In genomic region chr15:43826508-43827286, GRCh38 we compare ENCODE assay signal across 8 cellular contexts. TPM values are rescaled to one million over a fixed set of nuclear protein-coding genes. Genes with fewer than 3 reads are reported as not detected.
DNase-seq lines count a peak whose midpoint lies in the region.

WDR76 (plus strand) TSS chr15:43827002; CDS start chr15:43827033, 31 bp downstream.

- DNase-seq in Ammon's horn (ENCODE audit: low spot score) (peak; percentile 69), GM19240 (ENCODE audit: insufficient read length, low spot score) (peak; percentile 46), HPDE6-E6E7 (ENCODE audit: extremely low spot score) (peak; percentile 83), NCI-H82 (lab: John Stamatoyannopoulos, UW) (peak; percentile 99), dermis blood vessel endothelial cell (peak; percentile 86), left kidney (ENCODE audit: low read depth, low spot score) (peak; percentile 94)
- DNase-seq in activated CD4-positive, alpha-beta T cell treated with anti-CD3 and anti-CD28 coated beads, Interleukin-2, amount 50 U/mL, for 24 hours (ENCODE audit: low read depth in 1 of 2, low spot score in 1 of 2), result peak; percentile 42 to 72
- DNase-seq in stimulated activated CD4-positive, alpha-beta T cell treated with anti-CD3 and anti-CD28 coated beads, Interleukin-1b, Interleukin-23, amount 100 ng/mL, for 24 hours (ENCODE audit: low read depth in 4 of 4, low spot score in 1 of 4), result peak; percentile 40 to 77 (median 56)

RNA-seq across cellular contexts. Expression of gene WDR76, which starts in this region (rescaled TPM):
- total RNA-seq in dermis blood vessel endothelial cell, result 10.4 and 17.8 TPM in 2 replicates

Comparison
In these comparisons a context has a peak if more than half of its experiments do, and no peak if none do; other contexts are left out.
1. Peak in every context shown above with its lines: DNase-seq.
2. DNase-seq: peak in every context shown above with its lines; median percentile 99 in NCI-H82; 94 in left kidney; 86 in dermis blood vessel endothelial cell; 83 in HPDE6-E6E7; 69 in Ammon's horn; 57 in activated CD4-positive, alpha-beta T cell treated with anti-CD3 and anti-CD28 coated beads, Interleukin-2, amount 50 U/mL, for 24 hours; 56 in stimulated activated CD4-positive, alpha-beta T cell treated with anti-CD3 and anti-CD28 coated beads, Interleukin-1b, Interleukin-23, amount 100 ng/mL, for 24 hours; 46 in GM19240.